Comparison of ENCODE assay signal across 12 cellular contexts in genomic region chr17:16453493-16453851, GRCh38. TPM values are rescaled to one million over a fixed set of nuclear protein-coding genes. Genes with fewer than 3 reads are reported as not detected.
DNase-seq lines count a peak whose midpoint lies in the region; ATAC-seq and TF ChIP-seq lines count a peak whose summit lies in the region.
"Had no signal": no experiment of that assay in that cellular context is flagged by ENCODE, and none has a peak within 500 bp of the region (broad histone marks: within the 10 kb centered on the region; RNA-seq: fewer than 3 reads in every experiment).

No MANE protein-coding gene starts in this region.

- H3K27ac ChIP-seq in PC-9 = no peak overlapping the region
- H3K27ac ChIP-seq in neutrophil = peak overlapping the region; percentile 41

- POLR2A ChIA-PET in activated CD4-positive, alpha-beta T cell treated with anti-CD3 and anti-CD28 coated beads, Interleukin-2, amount 10 ng/mL, durations not matched to agents 7 days and 5 days (lab: Charles Lee) = no interaction called here
- POLR2A ChIA-PET in PC-9 (lab: Charles Lee; ENCODE audit: unreplicated experiment) = interaction anchor here (0.6 to 1.2 kb wide), 3 partner anchors 12 to 83 kb away, joined by 3 to 5 read pairs (median 4); no protein-coding TSS in a partner anchor

- no TSS peak for BruUV-seq in PC-9 (replicated peaks; lab: Mats Ljungman, UMichigan)

- H3K4me1 ChIP-seq in PC-9 (replicated peaks; ENCODE audit: insufficient read depth) (no peaks in the 10 kb centered on the region), neutrophil (ENCODE audit: control insufficient read depth in 1 of 2, insufficient read depth in 1 of 2, low read depth in 1 of 2, low read length in 1 of 2) (peaks cover 29 to 31% of the 10 kb centered on the region in 2 experiments)

- DNase-seq in activated CD4-positive, alpha-beta T cell treated with anti-CD3 and anti-CD28 coated beads, Interleukin-2, amount 10 ng/mL, durations not matched to agents 7 days and 5 days = no peak
- no peak for DNase-seq in activated CD4-positive, alpha-beta T cell treated with anti-CD3 and anti-CD28 coated beads, Interleukin-2, amount 50 U/mL, for 4 hours
- no peak for DNase-seq in PC-9
- no peak for DNase-seq in central memory CD8-positive, alpha-beta T cell (ENCODE audit: low spot score in 2 of 2)
- no peak for DNase-seq in NCI-H524 treated with DMSO at 0.1 percent for 48 hours (lab: John Stamatoyannopoulos, UW)
- DNase-seq in DMS 273 (lab: John Stamatoyannopoulos, UW; ENCODE audit: unreplicated experiment) = no peak
- DNase-seq in activated CD4-positive, alpha-beta T cell treated with anti-CD3 and anti-CD28 coated beads for 4 hours = no peak
- DNase-seq: NCI-H187 treated with DMSO at 0.1 percent for 48 hours had no signal

- CTCF ChIA-PET in activated CD4-positive, alpha-beta T cell treated with anti-CD3 and anti-CD28 coated beads, Interleukin-2, amount 10 ng/mL, durations not matched to agents 7 days and 5 days (lab: Charles Lee) = interaction anchor here (0.5 to 4.1 kb wide), 7 partner anchors 8 to 94 kb away, joined by 3 to 27 read pairs (median 6); no protein-coding TSS in a partner anchor
- CTCF ChIA-PET in PC-9 (lab: Charles Lee) = interaction anchor here (0.6 to 1.8 kb wide), 7 partner anchors 13 to 136 kb away, joined by 3 to 21 read pairs (median 3); no protein-coding TSS in a partner anchor

- H3K9me2 ChIP-seq in PC-9 (ENCODE audit: insufficient read depth) = no peaks in the 10 kb centered on the region

- no peak overlapping the region for H3K4me2 ChIP-seq in PC-9

- H3K4me3 ChIP-seq in PC-9 = no peak overlapping the region
- no peak overlapping the region for H3K4me3 ChIP-seq in neutrophil (ENCODE audit: low read depth in 1 of 2, low read length in 1 of 2)
- H3K4me3 ChIP-seq: MG63, transverse colon had no signal

- no peak for ATAC-seq in central memory CD8-positive, alpha-beta T cell (replicated peaks; ENCODE audit: extremely low read depth, poor library complexity, severe bottlenecking)

- H3K79me2 ChIP-seq in PC-9 (ENCODE audit: low read depth) = no peaks in the 10 kb centered on the region

- peaks cover 10% of the 10 kb centered on the region for H3K36me3 Mint-ChIP-seq in activated CD4-positive, alpha-beta T cell treated with anti-CD3 and anti-CD28 coated beads, Interleukin-2, amount 10 ng/mL, durations not matched to agents 7 days and 5 days (ENCODE audit: low read depth)
- peaks cover 9% of the 10 kb centered on the region for H3K36me3 Mint-ChIP-seq in central memory CD8-positive, alpha-beta T cell (ENCODE audit: insufficient read depth)
- H3K36me3 Mint-ChIP-seq: immature natural killer cell had no signal

- peak overlapping the region; percentile 71 for H3K27ac Mint-ChIP-seq in activated CD4-positive, alpha-beta T cell treated with anti-CD3 and anti-CD28 coated beads, Interleukin-2, amount 10 ng/mL, durations not matched to agents 7 days and 5 days
- peak overlapping the region; percentile 93 for H3K27ac Mint-ChIP-seq in central memory CD8-positive, alpha-beta T cell (ENCODE audit: low read depth)

- peaks cover 10% of the 10 kb centered on the region for H3K4me1 Mint-ChIP-seq in activated CD4-positive, alpha-beta T cell treated with anti-CD3 and anti-CD28 coated beads, Interleukin-2, amount 10 ng/mL, durations not matched to agents 7 days and 5 days
- H3K4me1 Mint-ChIP-seq in central memory CD8-positive, alpha-beta T cell = peaks cover 14% of the 10 kb centered on the region

- no peaks in the 10 kb centered on the region for H3K36me3 ChIP-seq in PC-9 (ENCODE audit: low read depth)
- H3K36me3 ChIP-seq in neutrophil = peaks cover 22% of the 10 kb centered on the region

- peaks cover 13% of the 10 kb centered on the region; the same call in 1 of the 2 replicates for H3F3A ChIP-seq in PC-9 (ENCODE audit: insufficient read depth, low read depth)

- no peaks in the 10 kb centered on the region; the same call in none of the 2 replicates for H4K20me1 ChIP-seq in PC-9 (ENCODE audit: insufficient read depth)

- no peak overlapping the region for H3K4me3 Mint-ChIP-seq in activated CD4-positive, alpha-beta T cell treated with anti-CD3 and anti-CD28 coated beads, Interleukin-2, amount 10 ng/mL, durations not matched to agents 7 days and 5 days
- peak overlapping the region; percentile 44 for H3K4me3 Mint-ChIP-seq in central memory CD8-positive, alpha-beta T cell
- H3K4me3 Mint-ChIP-seq: immature natural killer cell had no signal

- no peaks in the 10 kb centered on the region for H3K27me3 Mint-ChIP-seq in activated CD4-positive, alpha-beta T cell treated with anti-CD3 and anti-CD28 coated beads, Interleukin-2, amount 10 ng/mL, durations not matched to agents 7 days and 5 days
- H3K27me3 Mint-ChIP-seq in central memory CD8-positive, alpha-beta T cell = no peaks in the 10 kb centered on the region

- peak; percentile 0; the same call in 1 of the 2 replicates for TF ChIP-seq CTCF in PC-9 (conservative IDR thresholded peaks at IDR 0.05)
- no peak for TF ChIP-seq CTCF in neutrophil (IDR thresholded peaks at IDR 0.05)

- H3K9me3 ChIP-seq in PC-9 (ENCODE audit: insufficient read depth, low read depth) (no peaks in the 10 kb centered on the region), neutrophil (no peaks in the 10 kb centered on the region)
- H3K9me3 ChIP-seq: MG63, transverse colon had no signal

- intact Hi-C loops in PC-9 (cut with micrococcal nuclease; ENCODE audit: unreplicated experiment) = loop anchor here (1.0 kb wide), 1 partner anchor 68 kb away; no protein-coding TSS in a partner anchor

- no peaks in the 10 kb centered on the region for H3K27me3 ChIP-seq in PC-9 (ENCODE audit: insufficient read depth, low read depth)
- no peaks in the 10 kb centered on the region for H3K27me3 ChIP-seq in neutrophil
- H3K27me3 ChIP-seq: MG63, transverse colon had no signal

- no peaks in the 10 kb centered on the region for H3K9me3 Mint-ChIP-seq in activated CD4-positive, alpha-beta T cell treated with anti-CD3 and anti-CD28 coated beads, Interleukin-2, amount 10 ng/mL, durations not matched to agents 7 days and 5 days
- H3K9me3 Mint-ChIP-seq in central memory CD8-positive, alpha-beta T cell = no peaks in the 10 kb centered on the region
- H3K9me3 Mint-ChIP-seq: immature natural killer cell had no signal

- no peak overlapping the region for H2AFZ ChIP-seq in PC-9

RNA-seq across cellular contexts. Expression of gene TRPV2, which starts 38.1 kb away (rescaled TPM):
- 100 to 1,000 TPM; 114 to 134 TPM for total RNA-seq in activated CD4-positive, alpha-beta T cell treated with anti-CD3 and anti-CD28 coated beads, Interleukin-2, amount 10 ng/mL, durations not matched to agents 7 days and 5 days
- total RNA-seq in PC-9 (2021) = 3.1 and 5.3 TPM in 2 replicates

RNA-seq across cellular contexts. Expression of gene LRRC75A, which starts 38.5 kb away (rescaled TPM):
- 1 to 10 TPM; 1.7 to 2.0 TPM for total RNA-seq in activated CD4-positive, alpha-beta T cell treated with anti-CD3 and anti-CD28 coated beads, Interleukin-2, amount 10 ng/mL, durations not matched to agents 7 days and 5 days
- total RNA-seq in PC-9 (2021) = 14.0 and 15.8 TPM in 2 replicates

Comparison
In these comparisons a context has a peak if more than half of its experiments do, and no peak if none do; other contexts are left out.
1. RNA of gene TRPV2, which starts 38.1 kb away (total RNA-seq): 114 to 134 TPM in activated CD4-positive, alpha-beta T cell treated with anti-CD3 and anti-CD28 coated beads, Interleukin-2, amount 10 ng/mL, durations not matched to agents 7 days and 5 days; 3.1 to 5.3 TPM in PC-9; every median in the first group is over 10 times any median in the second.